Comparison of ENCODE assay signal across 15 cellular contexts in the genomic region with DNA sequence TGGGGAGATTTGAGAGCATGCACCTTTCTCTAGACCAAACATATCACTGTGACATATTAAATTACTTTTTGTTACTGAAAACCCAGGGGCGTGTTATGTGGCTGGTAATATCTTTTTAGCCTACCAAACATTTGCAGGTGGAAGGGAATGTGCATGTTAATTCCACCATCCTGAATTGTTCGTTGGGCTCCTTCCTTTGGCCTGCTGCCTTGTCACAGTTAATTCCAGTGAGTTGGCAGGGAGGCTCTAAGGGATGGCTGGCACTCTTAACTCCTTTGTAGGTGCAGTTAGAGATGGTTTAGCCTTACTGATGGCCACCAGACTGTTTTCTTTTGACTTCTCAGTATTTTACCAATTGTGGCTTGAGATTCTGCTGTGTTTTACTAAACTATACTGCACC.
DNase-seq lines count a peak whose midpoint lies in the region; ATAC-seq and TF ChIP-seq lines count a peak whose summit lies in the region.
"Had no signal": no experiment of that assay in that cellular context is flagged by ENCODE, and none has a peak within 500 bp of the region (broad histone marks: within the 10 kb centered on the region; RNA-seq: fewer than 3 reads in every experiment).

No MANE protein-coding gene starts in this region.

- peaks cover 25% of the 10 kb centered on the region for H3K4me1 ChIP-seq in smooth muscle cell (ENCODE audit: low read depth)

- H2AFZ ChIP-seq in smooth muscle cell (ENCODE audit: low read depth) = no peak overlapping the region

- no peaks in the 10 kb centered on the region for H3K9me3 Mint-ChIP-seq in HFFc6
- H3K9me3 Mint-ChIP-seq: activated T-helper 2 cell treated with anti-CD3 and anti-CD28 coated beads, Interferon-gamma antibody, Interleukin-2, Interleukin-4, amounts not matched to agents 10 μg/mL and 5 μg/mL and 100 μg/mL, durations not matched to agents 14 hours and 24 hours and 36 hours had no signal

- 74% methylated on average over 2 of the region's 2 CpGs for WGBS in smooth muscle cell (ENCODE audit: low lambda C conversion rate)

- H3F3A ChIP-seq in smooth muscle cell (ENCODE audit: low read depth) = peaks cover 5% of the 10 kb centered on the region

- H3K27me3 Mint-ChIP-seq in HFFc6 (ENCODE audit: insufficient read depth) = peaks cover 4% of the 10 kb centered on the region; the same call in 1 of the 2 replicates

- H3K36me3 Mint-ChIP-seq in HFFc6 (ENCODE audit: low read depth) = peaks cover 5% of the 10 kb centered on the region; the same call in 1 of the 2 replicates

- peak overlapping the region; percentile 42 for H3K27ac ChIP-seq in layer of hippocampus (ENCODE audit: low read depth, low read length)
- peak overlapping the region; percentile 43 for H3K27ac ChIP-seq in smooth muscle cell (ENCODE audit: low read depth)
- H3K27ac ChIP-seq: colonic mucosa had no signal

- no peaks in the 10 kb centered on the region for H3K9me3 ChIP-seq in smooth muscle cell (replicated peaks; ENCODE audit: low read depth)
- H3K9me3 ChIP-seq: colonic mucosa, gastrocnemius medialis had no signal

- H3K9ac ChIP-seq in smooth muscle cell (ENCODE audit: low read depth) = no peak overlapping the region

- H3K27me3 ChIP-seq in layer of hippocampus (ENCODE audit: control insufficient read depth, insufficient read depth, low read length) (no peaks in the 10 kb centered on the region), smooth muscle cell (ENCODE audit: low read depth) (no peaks in the 10 kb centered on the region)
- H3K27me3 ChIP-seq: colonic mucosa, gastrocnemius medialis had no signal

- H4K20me1 ChIP-seq in smooth muscle cell (ENCODE audit: low read depth) = peaks cover 18% of the 10 kb centered on the region

- H3K36me3 ChIP-seq in smooth muscle cell (ENCODE audit: low read depth) = no peaks in the 10 kb centered on the region
- H3K36me3 ChIP-seq: colonic mucosa, gastrocnemius medialis had no signal

- H3K27ac Mint-ChIP-seq in HFFc6 = peak overlapping the region; percentile 79
- H3K27ac Mint-ChIP-seq: activated T-helper 2 cell treated with anti-CD3 and anti-CD28 coated beads, Interferon-gamma antibody, Interleukin-2, Interleukin-4, amounts not matched to agents 10 μg/mL and 5 μg/mL and 100 μg/mL, durations not matched to agents 14 hours and 24 hours and 36 hours had no signal

- TF ChIP-seq CTCF in HFFc6 (IDR thresholded peaks at IDR 0.05) (no peak), smooth muscle cell (IDR thresholded peaks at IDR 0.05; ENCODE audit: borderline replicate concordance, insufficient read depth, poor library complexity, severe bottlenecking) (no peak)

- peaks cover 63% of the 10 kb centered on the region for H3K4me1 Mint-ChIP-seq in HFFc6 (ENCODE audit: low read depth)

- peak overlapping the region; percentile 60; the same call in 1 of the 2 replicates for H3K4me3 Mint-ChIP-seq in HFFc6

- DNase-seq in HFFc6 (no peak), cerebellar cortex (ENCODE audit: low spot score) (peak; percentile 94), smooth muscle cell (lab: John Stamatoyannopoulos, UW; ENCODE audit: unreplicated experiment) (no peak), T-helper 2 cell (no peak), dedifferentiated amniotic fluid mesenchymal stem cell (ENCODE audit: extremely low spot score) (no peak)
- DNase-seq: activated CD4-positive, alpha-beta T cell treated with anti-CD3 and anti-CD28 coated beads for 48 hours; colonic mucosa; gastrocnemius medialis; left colon; posterior cingulate gyrus; stimulated activated CD4-positive, alpha-beta T cell treated with anti-CD3 and anti-CD28 coated beads, Interleukin-4, amount 100 ng/mL, for 4 hours had no signal

- no peak for ATAC-seq in HG03378 (IDR thresholded peaks at IDR 0.05; ENCODE audit: unreplicated experiment)
- no peak for ATAC-seq in GM18502 (IDR thresholded peaks at IDR 0.05; ENCODE audit: poor library complexity, unreplicated experiment)
- ATAC-seq: gastrocnemius medialis had no signal

- no peak overlapping the region for H3K4me3 ChIP-seq in smooth muscle cell
- H3K4me3 ChIP-seq: colonic mucosa, gastrocnemius medialis had no signal

- peaks cover 84% of the 10 kb centered on the region for H3K79me2 ChIP-seq in smooth muscle cell (ENCODE audit: low read depth)

- H3K4me2 ChIP-seq in smooth muscle cell = no peak overlapping the region
